9 cellular contexts compared by ENCODE assay signal in the genomic region with DNA sequence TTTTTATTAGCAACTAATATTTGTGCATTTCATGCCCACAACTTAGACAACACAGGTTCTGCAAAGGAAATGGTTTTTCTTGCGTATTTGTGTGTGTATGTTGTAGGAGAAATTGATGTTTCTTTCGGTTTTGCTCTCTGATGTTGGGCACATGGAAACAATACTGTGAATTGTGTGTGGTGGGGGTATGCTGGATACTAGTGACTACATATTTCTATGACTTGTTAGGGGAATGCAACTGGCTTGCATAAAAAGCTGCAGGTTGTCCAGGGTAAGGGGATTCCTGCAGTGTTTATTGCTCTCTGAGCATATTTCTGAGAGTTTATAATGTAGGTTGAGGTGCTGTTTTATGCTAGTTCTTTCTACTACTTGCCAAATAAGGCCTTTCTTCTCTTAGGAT. TPM values are rescaled to one million over a fixed set of nuclear protein-coding genes. Genes with fewer than 3 reads are reported as not detected.
DNase-seq lines count a peak whose midpoint lies in the region; ATAC-seq and TF ChIP-seq lines count a peak whose summit lies in the region.
"Had no signal": no experiment of that assay in that cellular context is flagged by ENCODE, and none has a peak within 500 bp of the region (broad histone marks: within the 10 kb centered on the region; RNA-seq: fewer than 3 reads in every experiment).

No MANE protein-coding gene starts in this region.

- DNase-seq in GM12865 (ENCODE audit: low read depth), result no peak
- no peak for DNase-seq in MCF 10A (ENCODE audit: unreplicated experiment)
- DNase-seq in NCI-H1105 treated with DMSO at 0.1 percent for 48 hours (lab: John Stamatoyannopoulos, UW), result no peak
- DNase-seq in KBM-7, result no peak
- DNase-seq in cerebellar nuclear complex (lab: John Stamatoyannopoulos, UW), result no peak
- DNase-seq: stimulated activated CD4-positive, alpha-beta T cell treated with anti-CD3 and anti-CD28 coated beads, Interleukin-4, amount 100 ng/mL, for 1 hour had no signal

- no peaks in the 10 kb centered on the region for H4K20me1 ChIP-seq in neural cell (ENCODE audit: insufficient read depth)

- no peaks in the 10 kb centered on the region for H3F3A ChIP-seq in neural cell (ENCODE audit: insufficient read depth, low read length, poor library complexity, severe bottlenecking)

- peaks cover 23% of the 10 kb centered on the region for H3K79me2 ChIP-seq in neural cell (replicated peaks; ENCODE audit: insufficient read depth, low read length)

- H3K4me1 Mint-ChIP-seq in MCF 10A (ENCODE audit: insufficient read depth, unreplicated experiment), result peaks cover 9% of the 10 kb centered on the region

- H3K9me3 ChIP-seq in neural cell (ENCODE audit: low read length), result no peaks in the 10 kb centered on the region

- H2AFZ ChIP-seq in neural cell (ENCODE audit: low read depth, low read length), result no peak overlapping the region

- peak overlapping the region; percentile 70 for H3K27ac ChIP-seq in neural cell (ENCODE audit: low read length)

- no peak for TF ChIP-seq CTCF in GM12865 (IDR thresholded peaks at IDR 0.05; ENCODE audit: insufficient read depth, low read depth, low read length, missing control alignments)
- no peak for TF ChIP-seq CTCF in MCF 10A (IDR thresholded peaks at IDR 0.05; ENCODE audit: unreplicated experiment)
- no peak for TF ChIP-seq CTCF in neural cell (IDR thresholded peaks at IDR 0.05; ENCODE audit: poor library complexity, severe bottlenecking)

- H3K36me3 Mint-ChIP-seq in MCF 10A (ENCODE audit: insufficient read depth, unreplicated experiment), result peaks cover 4% of the 10 kb centered on the region

- no peaks in the 10 kb centered on the region for H3K9me2 ChIP-seq in neural cell (ENCODE audit: insufficient read depth, low read length)

- BruUV-seq in MCF 10A (replicated peaks; lab: Mats Ljungman, UMichigan), result no TSS peak

- TF ChIP-seq RAD21 in neural cell (conservative IDR thresholded peaks at IDR 0.05), result no peak

- H3K9ac ChIP-seq in neural cell (ENCODE audit: low read length), result peak overlapping the region; percentile 75

- H3K9me3 Mint-ChIP-seq in MCF 10A (ENCODE audit: unreplicated experiment), result no peaks in the 10 kb centered on the region

- peak; percentile 32 for ATAC-seq in HG03575 (IDR thresholded peaks at IDR 0.05; ENCODE audit: extremely low read depth, insufficient number of reproducible peaks, low FRiP score, unreplicated experiment)
- ATAC-seq in GM18867 (IDR thresholded peaks at IDR 0.05; ENCODE audit: unreplicated experiment), result no peak

- H3K4me3 Mint-ChIP-seq in MCF 10A (ENCODE audit: unreplicated experiment), result peak overlapping the region; percentile 83

- no peak for TF ChIP-seq EP300 in neural cell (conservative IDR thresholded peaks at IDR 0.05; ENCODE audit: poor library complexity, severe bottlenecking)

- POLR2A ChIA-PET in MCF 10A (lab: Yijun Ruan, JAX), result interaction anchor here (0.6 to 2.6 kb wide), 7 partner anchors 11 to 114 kb away, joined by 3 to 18 read pairs (median 4); no protein-coding TSS in a partner anchor

- no peaks in the 10 kb centered on the region for H3K27me3 ChIP-seq in neural cell (ENCODE audit: insufficient read depth, low read depth, low read length)

- H3K27me3 Mint-ChIP-seq in MCF 10A (ENCODE audit: insufficient read depth, unreplicated experiment), result peaks cover 39% of the 10 kb centered on the region

- H3K4me2 ChIP-seq in neural cell (ENCODE audit: low read length), result peak overlapping the region; percentile 35

- CTCF ChIA-PET in MCF 10A (lab: Yijun Ruan, JAX), result interaction anchor here (0.6 to 2.8 kb wide), 6 partner anchors 20 to 1546 kb away, joined by 3 to 16 read pairs (median 5); no protein-coding TSS in a partner anchor

- in situ Hi-C loops in KBM-7 (cut with MboI; ENCODE audit: low pct_unique_long_range_greater_than_20kb, low sequenced_read_pairs), result loop anchor here (10.0 kb wide), 1 partner anchor 99 kb away; no protein-coding TSS in a partner anchor

- H3K27ac Mint-ChIP-seq in MCF 10A (ENCODE audit: low read depth, unreplicated experiment), result no peak overlapping the region

- peak overlapping the region; percentile 62 for H3K4me3 ChIP-seq in GM12865 (ENCODE audit: low read depth, low read length)
- peak overlapping the region; percentile 62 for H3K4me3 ChIP-seq in neural cell (ENCODE audit: low read length)

- no peaks in the 10 kb centered on the region for H3K36me3 ChIP-seq in neural cell (ENCODE audit: insufficient read depth, low read length)

- intact Hi-C loops in MCF 10A (cut with micrococcal nuclease), result no loop called here

TF ChIP-seq in neural cell, 6 proteins besides CTCF, POLR2A, EP300 and RAD21:
- TF ChIP-seq SMC3 (conservative IDR thresholded peaks at IDR 0.05; ENCODE audit: poor library complexity), result no peak
- TF ChIP-seq TAF1 (IDR thresholded peaks at IDR 0.05; ENCODE audit: low read depth), result no peak

RNA-seq across cellular contexts. Expression of a gene that starts 11.6 kb away (rescaled TPM):
- total RNA-seq in MCF 10A (2022), result 12.8 and 20.1 TPM in 2 replicates
- 62.2 and 66.5 TPM in 2 replicates for polyA plus RNA-seq in neural cell
- 77.7 and 87.3 TPM in 2 replicates for polyA minus RNA-seq in neural cell

RNA-seq across cellular contexts. Expression of a gene that starts 33.1 kb away (rescaled TPM):
- not detected in 2 replicates for total RNA-seq in MCF 10A (2022)
- polyA plus RNA-seq in neural cell, result 0.84 TPM in 1 of 2 replicates, not detected in the other
- polyA minus RNA-seq in neural cell, result not detected in 2 replicates
